8 cellular contexts compared by ENCODE assay signal in the genomic region with DNA sequence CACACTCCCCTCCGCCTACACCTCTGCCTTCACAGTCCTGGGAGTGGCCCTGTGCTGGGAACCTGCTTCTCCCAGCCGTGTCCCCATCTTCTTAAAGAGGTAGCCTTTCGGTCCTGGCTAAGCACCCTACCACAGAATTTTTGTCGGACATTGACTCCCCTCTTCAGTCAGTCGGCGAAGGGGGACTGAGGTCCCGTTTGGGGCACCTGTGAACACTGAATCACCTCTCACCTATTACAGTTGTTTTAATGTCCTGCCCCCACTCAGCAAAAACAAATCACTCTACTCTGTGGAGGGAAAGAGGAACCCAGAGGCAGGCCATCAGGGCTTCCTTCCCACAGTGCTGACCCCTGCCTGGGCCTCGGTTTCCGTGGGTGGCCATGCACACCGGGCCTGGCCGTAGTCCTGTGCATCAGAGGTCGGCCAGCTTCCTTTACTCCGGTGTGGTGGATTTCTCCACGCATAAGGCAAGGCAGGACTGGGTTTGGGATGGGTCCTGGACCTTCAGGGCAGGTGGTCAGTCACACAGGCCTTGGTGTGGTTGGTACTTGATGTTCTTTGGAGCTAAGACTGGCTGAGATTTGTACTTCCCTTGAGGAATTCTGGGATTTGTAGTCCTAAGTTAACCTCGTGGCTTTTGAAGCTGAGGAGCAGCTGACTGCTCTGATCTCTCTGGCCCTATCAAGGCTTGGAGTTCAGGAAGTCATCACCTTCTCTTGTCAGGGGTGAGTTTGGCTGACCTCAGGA. TPM values are rescaled to one million over a fixed set of nuclear protein-coding genes. Genes with fewer than 3 reads are reported as not detected.
DNase-seq lines count a peak whose midpoint lies in the region; ATAC-seq and TF ChIP-seq lines count a peak whose summit lies in the region.

No MANE protein-coding gene starts in this region.

- H3K9me2 ChIP-seq in PC-3 (replicated peaks; ENCODE audit: low read length): no peaks in the 10 kb centered on the region

- H3K27ac ChIP-seq in PC-3 (ENCODE audit: low read length) (peak overlapping the region; percentile 95), layer of hippocampus (ENCODE audit: low read depth, low read length) (peak overlapping the region; percentile 96)

- H3F3A ChIP-seq in PC-3 (ENCODE audit: low read length, unreplicated experiment): peaks cover 28% of the 10 kb centered on the region

- peak overlapping the region; percentile 77 for H3K4me3 Mint-ChIP-seq in Caco-2 (ENCODE audit: unreplicated experiment)
- H3K4me3 Mint-ChIP-seq in stimulated activated naive CD8-positive, alpha-beta T cell treated with anti-CD3 and anti-CD28 coated beads, Interleukin-15, amount 100 ng/mL, for 72 hours: peak overlapping the region; percentile 87 to 90

- H3K9me3 ChIP-seq in Caco-2: no peaks in the 10 kb centered on the region
- no peaks in the 10 kb centered on the region for H3K9me3 ChIP-seq in PC-3 (ENCODE audit: low read length)

- CTCF ChIA-PET in Caco-2 (lab: Charles Lee): interaction anchor here (1.2 kb wide), 1 partner anchor 25 kb away, joined by 5 read pairs; no protein-coding TSS in a partner anchor
- CTCF ChIA-PET in PC-3 (lab: Charles Lee): no interaction called here

- H3K9me3 Mint-ChIP-seq in Caco-2 (ENCODE audit: unreplicated experiment): no peaks in the 10 kb centered on the region
- no peaks in the 10 kb centered on the region for H3K9me3 Mint-ChIP-seq in stimulated activated naive CD8-positive, alpha-beta T cell treated with anti-CD3 and anti-CD28 coated beads, Interleukin-15, amount 100 ng/mL, for 72 hours

- H3K27me3 ChIP-seq in Caco-2 (replicated peaks; ENCODE audit: control insufficient read depth, insufficient read depth, low read length): no peaks in the 10 kb centered on the region
- H3K27me3 ChIP-seq in PC-3 (ENCODE audit: low read length): no peaks in the 10 kb centered on the region
- H3K27me3 ChIP-seq in layer of hippocampus (ENCODE audit: control insufficient read depth, insufficient read depth, low read length): no peaks in the 10 kb centered on the region

- no TSS peak for BruUV-seq in Caco-2 (replicated peaks; lab: Mats Ljungman, UMichigan)
- no TSS peak for BruUV-seq in PC-3 (replicated peaks; lab: Mats Ljungman, UMichigan)

- ATAC-seq in PC-3 (peak; percentile 49), HG02678 (IDR thresholded peaks at IDR 0.05; ENCODE audit: unreplicated experiment) (no peak)
- no peak for ATAC-seq in stimulated activated naive CD8-positive, alpha-beta T cell treated with anti-CD3 and anti-CD28 coated beads, Interleukin-15, amount 100 ng/mL, for 72 hours

- H3K36me3 ChIP-seq in Caco-2 (ENCODE audit: control insufficient read depth, insufficient read depth, low read length): peaks cover 6% of the 10 kb centered on the region
- peaks cover 27% of the 10 kb centered on the region for H3K36me3 ChIP-seq in PC-3 (ENCODE audit: low read depth, low read length)

- peak overlapping the region; percentile 89 for H3K9ac ChIP-seq in PC-3 (ENCODE audit: low read length)

- no peaks in the 10 kb centered on the region for H3K4me1 Mint-ChIP-seq in Caco-2 (ENCODE audit: low read depth, unreplicated experiment)
- H3K4me1 Mint-ChIP-seq in stimulated activated naive CD8-positive, alpha-beta T cell treated with anti-CD3 and anti-CD28 coated beads, Interleukin-15, amount 100 ng/mL, for 72 hours: peaks cover 71% of the 10 kb centered on the region

- peaks cover 34% of the 10 kb centered on the region for H3K79me2 ChIP-seq in PC-3 (ENCODE audit: low read length)

- peak overlapping the region; percentile 13; the same call in 1 of the 2 replicates for H2AFZ ChIP-seq in PC-3 (ENCODE audit: low read length)

- DNase-seq in Caco-2 (no peak), H4 (ENCODE audit: low spot score) (peak; percentile 52), PC-3 (peak; percentile 48), choroid plexus epithelial cell (ENCODE audit: low read depth) (peak; percentile 69)
- no peak for DNase-seq in stimulated activated naive CD8-positive, alpha-beta T cell treated with anti-CD3 and anti-CD28 coated beads, Interleukin-15, amount 100 ng/mL, for 72 hours
- no peak for DNase-seq in stimulated activated CD4-positive, alpha-beta T cell treated with anti-CD3 and anti-CD28 coated beads, Interleukin-1b, Interleukin-23, amount 100 ng/mL, for 48 hours

- POLR2A ChIA-PET in Caco-2 (lab: Charles Lee) (interaction anchor here (0.6 kb wide), 1 partner anchor 15 kb away, joined by 5 read pairs; no protein-coding TSS in a partner anchor), PC-3 (lab: Charles Lee; ENCODE audit: unreplicated experiment) (no interaction called here)

- TF ChIP-seq CTCF in Caco-2 (IDR thresholded peaks at IDR 0.05; ENCODE audit: insufficient read depth in 1 of 2, low read depth in 1 of 2, low read length in 1 of 2, severe bottlenecking in 1 of 2, unreplicated experiment in 1 of 2) (no peak), PC-3 (conservative IDR thresholded peaks at IDR 0.05; ENCODE audit: low read depth, low read length) (no peak), choroid plexus epithelial cell (conservative IDR thresholded peaks at IDR 0.05; ENCODE audit: low read depth, low read length) (no peak)

- H4K20me1 ChIP-seq in PC-3 (ENCODE audit: low read length): no peaks in the 10 kb centered on the region

- intact Hi-C loops in Caco-2 (cut with micrococcal nuclease; ENCODE audit: unreplicated experiment) (no loop called here), PC-3 (cut with micrococcal nuclease) (loop anchor here (2.0 kb wide), 1 partner anchor 26 kb away; no protein-coding TSS in a partner anchor)

- H3K4me2 ChIP-seq in PC-3 (ENCODE audit: low read length): peak overlapping the region; percentile 98

- H3K4me3 ChIP-seq in Caco-2 (ENCODE audit: low read depth, low read length) (peak overlapping the region; percentile 61), PC-3 (ENCODE audit: low read length) (peak overlapping the region; percentile 71), choroid plexus epithelial cell (ENCODE audit: low read depth, low read length) (peak overlapping the region; percentile 83)

- H3K4me1 ChIP-seq in Caco-2 (no peaks in the 10 kb centered on the region), PC-3 (ENCODE audit: insufficient read depth, low read length) (peaks cover 55% of the 10 kb centered on the region)

- peak overlapping the region; percentile 78 for H3K27ac Mint-ChIP-seq in Caco-2 (ENCODE audit: unreplicated experiment)
- peak overlapping the region; percentile 85 to 95 for H3K27ac Mint-ChIP-seq in stimulated activated naive CD8-positive, alpha-beta T cell treated with anti-CD3 and anti-CD28 coated beads, Interleukin-15, amount 100 ng/mL, for 72 hours

- peaks cover 72% of the 10 kb centered on the region for H3K36me3 Mint-ChIP-seq in Caco-2 (ENCODE audit: insufficient read depth, unreplicated experiment)

- no peaks in the 10 kb centered on the region for H3K27me3 Mint-ChIP-seq in Caco-2 (ENCODE audit: insufficient read depth, unreplicated experiment)
- H3K27me3 Mint-ChIP-seq in stimulated activated naive CD8-positive, alpha-beta T cell treated with anti-CD3 and anti-CD28 coated beads, Interleukin-15, amount 100 ng/mL, for 72 hours: no peaks in the 10 kb centered on the region

RNA-seq across cellular contexts. Expression of a gene that starts 0.7 kb away (rescaled TPM):
- 6.1 and 6.7 TPM in 2 replicates for total RNA-seq in Caco-2 (2022)
- total RNA-seq in H4 (2014; rRNA removed; shearing (Covaris generic)): 18.4 and 22.2 TPM in 2 replicates
- total RNA-seq in PC-3 (2014; rRNA removed): 21.9 and 24.2 TPM in 2 replicates

RNA-seq across cellular contexts. Expression of a gene that starts 22.3 kb away (rescaled TPM):
- total RNA-seq in Caco-2 (2022): 410 and 423 TPM in 2 replicates
- 216 and 235 TPM in 2 replicates for total RNA-seq in H4 (2014; rRNA removed; shearing (Covaris generic))
- 463 and 599 TPM in 2 replicates for total RNA-seq in PC-3 (2014; rRNA removed)

RNA-seq across cellular contexts. Expression of a gene that starts 24.7 kb away (rescaled TPM):
- total RNA-seq in Caco-2 (2022) (23.0 and 28.6 TPM in 2 replicates), PC-3 (2014; rRNA removed) (13.0 and 17.0 TPM in 2 replicates)
- 3.3 and 4.7 TPM in 2 replicates for total RNA-seq in H4 (2014; rRNA removed; shearing (Covaris generic))

RNA-seq across cellular contexts. Expression of a gene that starts 24.9 kb away (rescaled TPM):
- total RNA-seq in Caco-2 (2022): 96.4 and 101 TPM in 2 replicates
- total RNA-seq in H4 (2014; rRNA removed; shearing (Covaris generic)): 250 and 279 TPM in 2 replicates
- total RNA-seq in PC-3 (2014; rRNA removed): 184 and 193 TPM in 2 replicates

RNA-seq across cellular contexts. Expression of a gene that starts 37.6 kb away (rescaled TPM):
- 285 and 294 TPM in 2 replicates for total RNA-seq in Caco-2 (2022)
- total RNA-seq in H4 (2014; rRNA removed; shearing (Covaris generic)): 691 and 864 TPM in 2 replicates
- total RNA-seq in PC-3 (2014; rRNA removed): 1,057 and 1,393 TPM in 2 replicates

Comparison
In these comparisons a context has a peak if more than half of its experiments do, and no peak if none do; other contexts are left out.
1. DNase-seq: peak in H4 (single experiment), PC-3 (single experiment) and choroid plexus epithelial cell (single experiment); none in Caco-2 (0 of 2), stimulated activated naive CD8-positive, alpha-beta T cell treated with anti-CD3 and anti-CD28 coated beads, Interleukin-15, amount 100 ng/mL, for 72 hours (0 of 2) and stimulated activated CD4-positive, alpha-beta T cell treated with anti-CD3 and anti-CD28 coated beads, Interleukin-1b, Interleukin-23, amount 100 ng/mL, for 48 hours (single experiment).
2. Peak in every context shown above with its lines, with median percentiles within 50 percentile points of each other: H3K4me3 ChIP-seq.